Comparison of ENCODE assay signal across 10 cellular contexts in genomic region chr19:6773323-6773931, GRCh38. TPM values are rescaled to one million over a fixed set of nuclear protein-coding genes. Genes with fewer than 3 reads are reported as not detected.
DNase-seq lines count a peak whose midpoint lies in the region; ATAC-seq, FAIRE-seq and TF ChIP-seq lines count a peak whose summit lies in the region.
"Had no signal": no experiment of that assay in that cellular context is flagged by ENCODE, and none has a peak within 500 bp of the region (broad histone marks: within the 10 kb centered on the region; RNA-seq: fewer than 3 reads in every experiment).

No MANE protein-coding gene starts in this region.

- no peaks in the 10 kb centered on the region for H3K9me3 Mint-ChIP-seq in CD4-positive, alpha-beta T cell
- no peaks in the 10 kb centered on the region for H3K9me3 Mint-ChIP-seq in activated B cell treated with CpG ODN at 0.5 μM for 24 hours

- CTCF ChIA-PET in CD4-positive, alpha-beta T cell (lab: Charles Lee) = interaction anchor here (2.1 to 3.9 kb wide), 4 partner anchors 27 to 90 kb away, joined by 8 to 17 read pairs (median 12); partner anchors contain the start of gene GPR108
- CTCF ChIA-PET in activated B cell treated with CpG ODN at 0.5 μM for 24 hours (lab: Charles Lee) = interaction anchor here (1.1 to 3.5 kb wide), 4 partner anchors 29 to 90 kb away, joined by 4 to 31 read pairs (median 11); partner anchors contain the start of gene GPR108

- DNase-seq in CD4-positive, alpha-beta T cell = peak in 7 of 10 experiments; percentile 18 to 52 (median 41)
- DNase-seq in activated B cell treated with CpG ODN at 0.5 μM for 24 hours = peak; percentile 60
- DNase-seq in heart left ventricle = peak in 4 of 5 donors; percentile 33 to 74 (median 59)
- peak; percentile 29 for DNase-seq in stimulated activated CD8-positive, alpha-beta memory T cell treated with anti-CD3 and anti-CD28 coated beads, Interleukin-12 subunit alpha, Interleukin-12 subunit beta, amount 100 ng/mL, for 4 hours (ENCODE audit: low read depth)
- DNase-seq in AG08396 (ENCODE audit: low spot score) = no peak
- DNase-seq in urothelium cell line (ENCODE audit: low spot score) = no peak

- peak overlapping the region; percentile 93 for H3K27ac ChIP-seq in CD4-positive, alpha-beta T cell (ENCODE audit: low read depth, low read length)
- H3K27ac ChIP-seq in heart left ventricle = peak overlapping the region in 4 of 12 donors; percentile 5 to 90 (median 19)

- no peaks in the 10 kb centered on the region for H3K9me3 ChIP-seq in CD4-positive, alpha-beta T cell (ENCODE audit: control insufficient read depth, low read length)
- H3K9me3 ChIP-seq in heart left ventricle = no peaks in the 10 kb centered on the region
- H3K9me3 ChIP-seq: adrenal gland had no signal

- no peak for TF ChIP-seq POLR2A in heart left ventricle (IDR thresholded peaks at IDR 0.05)

- FAIRE-seq in urothelium cell line (lab: Jason Lieb, UNC) = no peak
- FAIRE-seq: G401.6 had no signal

- H3K4me1 Mint-ChIP-seq in CD4-positive, alpha-beta T cell (ENCODE audit: low read depth) = peaks cover 58% of the 10 kb centered on the region
- peaks cover 60% of the 10 kb centered on the region for H3K4me1 Mint-ChIP-seq in activated B cell treated with CpG ODN at 0.5 μM for 24 hours

- H3K36me3 Mint-ChIP-seq in CD4-positive, alpha-beta T cell (ENCODE audit: low read depth) = peaks cover 55% of the 10 kb centered on the region
- peaks cover 40% of the 10 kb centered on the region for H3K36me3 Mint-ChIP-seq in activated B cell treated with CpG ODN at 0.5 μM for 24 hours (ENCODE audit: low read depth)

- H3K4me3 Mint-ChIP-seq in CD4-positive, alpha-beta T cell = peak overlapping the region; percentile 99
- peak overlapping the region; percentile 95 for H3K4me3 Mint-ChIP-seq in activated B cell treated with CpG ODN at 0.5 μM for 24 hours

- WGBS in heart left ventricle, 4 donors = 44 to 48% (median 47%) methylated on average over 8 of the region's 8 CpGs

- intact Hi-C loops in CD4-positive, alpha-beta T cell (cut with DNase I, micrococcal nuclease) = no loop called here
- intact Hi-C loops in activated B cell treated with CpG ODN at 0.5 μM for 24 hours (cut with micrococcal nuclease) = loop anchor here (2.0 kb wide), 2 partner anchors 89 to 401 kb away; partner anchors contain the start of gene ALKBH7
- intact Hi-C loops in heart left ventricle (cut with DNase I) = loop anchor here in 1 of 10 donors (10.0 kb wide), 1 partner anchor 129 kb away; no protein-coding TSS in a partner anchor

- POLR2A ChIA-PET in CD4-positive, alpha-beta T cell (lab: Charles Lee) = interaction anchor here (0.5 to 4.0 kb wide), 13 partner anchors 9 to 479 kb away, joined by 3 to 66 read pairs (median 4); partner anchors contain the start of gene GPR108
- POLR2A ChIA-PET in activated B cell treated with CpG ODN at 0.5 μM for 24 hours (lab: Charles Lee) = interaction anchor here (0.6 to 10.1 kb wide), 24 partner anchors 8 to 1151 kb away, joined by 3 to 333 read pairs (median 4); partner anchors contain the start of genes DENND1C, GPR108, SAFB2 and ZNF557

- peaks cover 0 to 14% (median 0%) of the 10 kb centered on the region in 12 donors for H3K4me1 ChIP-seq in heart left ventricle
- H3K4me1 ChIP-seq: adrenal gland had no signal

- peak overlapping the region in 10 of 12 donors; percentile 9 to 68 (median 42) for H3K4me3 ChIP-seq in heart left ventricle

- no peak for TF ChIP-seq CTCF in CD4-positive, alpha-beta T cell (IDR thresholded peaks at IDR 0.05)
- TF ChIP-seq CTCF in activated B cell treated with CpG ODN at 0.5 μM for 24 hours (IDR thresholded peaks at IDR 0.05) (no peak), heart left ventricle (IDR thresholded peaks at IDR 0.05) (no peak)

- peak; percentile 25 for ATAC-seq in CD4-positive, alpha-beta T cell (ENCODE audit: poor library complexity)
- ATAC-seq in HG02870 (IDR thresholded peaks at IDR 0.05; ENCODE audit: unreplicated experiment) (peak; percentile 30), activated B cell treated with CpG ODN at 0.5 μM for 24 hours (ENCODE audit: low read depth) (peak; percentile 46), heart left ventricle (peak; percentile 24 to 71 (median 64)), HG02623 (IDR thresholded peaks at IDR 0.05; ENCODE audit: unreplicated experiment) (no peak)

- H3K27me3 ChIP-seq in CD4-positive, alpha-beta T cell (ENCODE audit: control insufficient read depth, insufficient read depth, low read length) = no peaks in the 10 kb centered on the region
- H3K27me3 ChIP-seq in heart left ventricle = peaks cover 0 to 6% (median 0%) of the 10 kb centered on the region in 9 donors
- H3K27me3 ChIP-seq: adrenal gland had no signal

- no peaks in the 10 kb centered on the region for H3K36me3 ChIP-seq in heart left ventricle
- H3K36me3 ChIP-seq: adrenal gland had no signal

- H3K27me3 Mint-ChIP-seq in CD4-positive, alpha-beta T cell = no peaks in the 10 kb centered on the region
- H3K27me3 Mint-ChIP-seq in activated B cell treated with CpG ODN at 0.5 μM for 24 hours = no peaks in the 10 kb centered on the region

- peak overlapping the region; percentile 95 for H3K27ac Mint-ChIP-seq in CD4-positive, alpha-beta T cell
- H3K27ac Mint-ChIP-seq in activated B cell treated with CpG ODN at 0.5 μM for 24 hours = peak overlapping the region; percentile 92

RNA-seq across cellular contexts. Expression of gene VAV1, which starts 0.9 kb away (rescaled TPM):
- 10 to 100 TPM; 70.0 to 70.1 TPM for total RNA-seq in CD4-positive, alpha-beta T cell
- total RNA-seq in activated B cell treated with CpG ODN at 0.5 μM for 24 hours = 105 and 121 TPM in 2 replicates
- total RNA-seq in heart left ventricle = 10 to 100 TPM in 1 of 9 donors, 1 to 10 TPM in 5, under 1 TPM in 3; 0.69 to 25.6 (median 1.7) TPM
- 1 to 10 TPM in 1 of 2 donors, under 1 TPM in 1; 0.91 to 1.2 TPM for polyA plus RNA-seq in heart left ventricle

RNA-seq across cellular contexts. Expression of gene SH2D3A, which starts 6.2 kb away (rescaled TPM):
- total RNA-seq in CD4-positive, alpha-beta T cell = 10 to 100 TPM; 39.2 to 41.3 TPM
- total RNA-seq in activated B cell treated with CpG ODN at 0.5 μM for 24 hours (18.7 and 22.6 TPM in 2 replicates), heart left ventricle (under 1 TPM in 3 of 9 donors, not detected in 6; 0.12 to 0.56 (median 0.52) TPM)
- polyA plus RNA-seq in heart left ventricle = under 1 TPM; 0.08 to 0.25 TPM

RNA-seq across cellular contexts. Expression of gene TRIP10, which starts 33.9 kb away (rescaled TPM):
- 1 to 10 TPM; 1.6 to 1.9 TPM for total RNA-seq in CD4-positive, alpha-beta T cell
- total RNA-seq in activated B cell treated with CpG ODN at 0.5 μM for 24 hours = 94.7 and 101 TPM in 2 replicates
- 100 to 1,000 TPM in 3 of 9 donors, 10 to 100 TPM in 6; 62.5 to 135 (median 72.8) TPM for total RNA-seq in heart left ventricle
- 100 to 1,000 TPM; 110 to 172 TPM for polyA plus RNA-seq in heart left ventricle

RNA-seq across cellular contexts. Expression of gene GPR108, which starts 36.0 kb away (rescaled TPM):
- 10 to 100 TPM; 34.5 to 36.6 TPM for total RNA-seq in CD4-positive, alpha-beta T cell
- total RNA-seq in activated B cell treated with CpG ODN at 0.5 μM for 24 hours (53.5 and 55.6 TPM in 2 replicates), heart left ventricle (10 to 100 TPM; 19.2 to 47.9 (median 27.7) TPM)
- 10 to 100 TPM; 35.5 to 39.1 TPM for polyA plus RNA-seq in heart left ventricle

RNA-seq across cellular contexts. Expression of gene C3, which starts 53.0 kb away (rescaled TPM):
- under 1 TPM in 1 of 2 experiments, not detected in 1; 0.55 TPM for total RNA-seq in CD4-positive, alpha-beta T cell
- total RNA-seq in activated B cell treated with CpG ODN at 0.5 μM for 24 hours (0.44 and 0.53 TPM in 2 replicates), heart left ventricle (1,000 to 10,000 TPM in 1 of 9 donors, 100 to 1,000 TPM in 3, 10 to 100 TPM in 5; 31.7 to 1,888 (median 81.0) TPM)
- 100 to 1,000 TPM in 1 of 2 donors, 10 to 100 TPM in 1; 64.9 to 136 TPM for polyA plus RNA-seq in heart left ventricle

Comparison
In these comparisons a context has a peak if more than half of its experiments do, and no peak if none do; other contexts are left out.
1. DNase-seq: peak in CD4-positive, alpha-beta T cell (7 of 10), activated B cell treated with CpG ODN at 0.5 μM for 24 hours (single experiment), heart left ventricle (4 of 5) and stimulated activated CD8-positive, alpha-beta memory T cell treated with anti-CD3 and anti-CD28 coated beads, Interleukin-12 subunit alpha, Interleukin-12 subunit beta, amount 100 ng/mL, for 4 hours (single experiment); none in AG08396 (single experiment) and urothelium cell line (single experiment).
2. RNA of gene SH2D3A, which starts 6.2 kb away (total RNA-seq): 39.2 to 41.3 TPM in CD4-positive, alpha-beta T cell and 18.7 to 22.6 TPM in activated B cell treated with CpG ODN at 0.5 μM for 24 hours; 0.12 to 0.56 TPM in heart left ventricle; every median in the first group is over 10 times any median in the second.
3. RNA of gene TRIP10, which starts 33.9 kb away (total RNA-seq): 94.7 to 101 TPM in activated B cell treated with CpG ODN at 0.5 μM for 24 hours and 62.5 to 135 TPM in heart left ventricle; 1.6 to 1.9 TPM in CD4-positive, alpha-beta T cell; every median in the first group is over 10 times any median in the second.